12 cellular contexts compared by ENCODE assay signal in the genomic region with DNA sequence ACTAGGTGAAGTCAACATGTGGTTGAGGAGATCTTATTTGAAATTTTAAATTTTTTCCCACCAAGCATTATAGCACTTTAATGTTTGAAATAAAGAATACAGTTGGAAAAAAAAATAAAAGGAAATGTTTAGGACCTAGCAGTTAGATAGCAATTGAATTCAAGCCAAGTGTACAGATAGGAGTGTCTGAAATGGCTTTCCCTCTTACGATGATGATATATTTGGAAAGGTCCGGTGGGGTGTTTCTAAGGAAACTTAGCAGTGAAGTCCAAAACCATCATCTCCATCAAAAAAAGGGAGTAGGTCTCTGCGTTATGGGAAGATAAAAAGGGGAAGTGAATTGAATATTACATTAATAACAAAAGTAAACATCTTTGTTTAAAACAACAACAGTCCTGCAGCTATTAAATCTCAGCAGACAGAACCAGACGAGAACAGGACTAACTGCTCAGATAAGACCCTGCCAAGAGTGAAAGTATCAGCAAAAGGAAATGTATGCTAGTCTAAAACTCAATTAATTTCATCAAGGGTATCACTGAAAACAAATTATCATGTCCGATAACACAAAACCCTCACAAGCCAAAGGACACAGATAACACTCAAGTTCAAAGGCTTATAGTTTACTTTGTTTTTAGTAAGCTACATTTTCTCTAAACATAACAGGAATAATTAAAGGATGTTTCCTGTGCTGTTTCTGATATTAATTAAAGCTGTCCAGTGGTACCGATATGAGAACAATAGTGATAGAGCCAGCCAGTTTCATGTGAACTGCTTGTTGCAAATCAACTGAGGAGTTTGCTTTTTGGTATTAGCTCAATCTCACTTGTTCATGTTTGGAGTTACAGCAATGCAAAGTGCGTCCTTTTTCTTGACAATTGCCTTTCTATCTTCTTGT.
DNase-seq lines count a peak whose midpoint lies in the region; ATAC-seq, FAIRE-seq and TF ChIP-seq lines count a peak whose summit lies in the region.
"Had no signal": no experiment of that assay in that cellular context is flagged by ENCODE, and none has a peak within 500 bp of the region (broad histone marks: within the 10 kb centered on the region; RNA-seq: fewer than 3 reads in every experiment).

No MANE protein-coding gene starts in this region.

- FAIRE-seq in RCC 7860 (lab: Jason Lieb, UNC): no peak

- peaks cover 20% of the 10 kb centered on the region for H3K4me1 Mint-ChIP-seq in Calu3 (ENCODE audit: low read depth, unreplicated experiment)
- H3K4me1 Mint-ChIP-seq in MCF 10A (ENCODE audit: insufficient read depth, unreplicated experiment): peaks cover 16% of the 10 kb centered on the region
- no peaks in the 10 kb centered on the region for H3K4me1 Mint-ChIP-seq in activated CD4-positive, alpha-beta T cell treated with anti-CD3 and anti-CD28 coated beads for 36 hours

- TF ChIP-seq CTCF in Calu3 (IDR thresholded peaks at IDR 0.05; ENCODE audit: unreplicated experiment): no peak
- no peak for TF ChIP-seq CTCF in MCF 10A (IDR thresholded peaks at IDR 0.05; ENCODE audit: unreplicated experiment)

- H3K27ac Mint-ChIP-seq in Calu3 (ENCODE audit: unreplicated experiment) (peak overlapping the region; percentile 52), MCF 10A (ENCODE audit: low read depth, unreplicated experiment) (peak overlapping the region; percentile 94)
- H3K27ac Mint-ChIP-seq in activated CD4-positive, alpha-beta T cell treated with anti-CD3 and anti-CD28 coated beads for 36 hours: no peak overlapping the region
- H3K27ac Mint-ChIP-seq: activated naive CD8-positive, alpha-beta T cell had no signal

- peak; percentile 67 for ATAC-seq in left ventricle myocardium superior
- ATAC-seq in HG02759 (IDR thresholded peaks at IDR 0.05; ENCODE audit: unreplicated experiment): no peak
- no peak for ATAC-seq in activated CD4-positive, alpha-beta T cell treated with anti-CD3 and anti-CD28 coated beads for 36 hours

- CTCF ChIA-PET in Calu3 (lab: Charles Lee): interaction anchor here (0.8 to 2.3 kb wide), 3 partner anchors 16 to 633 kb away, joined by 3 to 5 read pairs (median 4); no protein-coding TSS in a partner anchor
- CTCF ChIA-PET in MCF 10A (lab: Yijun Ruan, JAX): interaction anchor here (0.5 to 1.5 kb wide), 3 partner anchors 12 to 633 kb away, joined by 3 read pairs; no protein-coding TSS in a partner anchor
- CTCF ChIA-PET in activated CD4-positive, alpha-beta T cell treated with anti-CD3 and anti-CD28 coated beads for 36 hours (lab: Charles Lee): no interaction called here

- intact Hi-C loops in Calu3 (cut with micrococcal nuclease; ENCODE audit: unreplicated experiment) (no loop called here), MCF 10A (cut with micrococcal nuclease) (no loop called here), left ventricle myocardium superior (cut with micrococcal nuclease) (no loop called here)
- intact Hi-C loops in activated CD4-positive, alpha-beta T cell treated with anti-CD3 and anti-CD28 coated beads for 36 hours (cut with DNase I, micrococcal nuclease): no loop called here

- DNase-seq in Calu3 (no peak), MCF 10A (ENCODE audit: unreplicated experiment) (no peak), left ventricle myocardium superior (no peak), pulmonary artery endothelial cell (ENCODE audit: low read depth, low spot score) (peak; percentile 19), RCC 7860 (ENCODE audit: low spot score) (no peak), foreskin melanocyte (no peak)
- no peak for DNase-seq in activated CD4-positive, alpha-beta T cell treated with anti-CD3 and anti-CD28 coated beads for 36 hours
- DNase-seq: GOT3, hippocampal formation, NCI-H524 treated with DMSO at 0.1 percent for 48 hours had no signal

- no peaks in the 10 kb centered on the region for H3K36me3 Mint-ChIP-seq in Calu3 (ENCODE audit: insufficient read depth, unreplicated experiment)
- no peaks in the 10 kb centered on the region for H3K36me3 Mint-ChIP-seq in MCF 10A (ENCODE audit: insufficient read depth, unreplicated experiment)
- H3K36me3 Mint-ChIP-seq in activated CD4-positive, alpha-beta T cell treated with anti-CD3 and anti-CD28 coated beads for 36 hours (ENCODE audit: low read depth): no peaks in the 10 kb centered on the region
- H3K36me3 Mint-ChIP-seq: activated naive CD8-positive, alpha-beta T cell had no signal

- no peaks in the 10 kb centered on the region for H3K9me3 Mint-ChIP-seq in Calu3 (ENCODE audit: low read depth, unreplicated experiment)
- no peaks in the 10 kb centered on the region for H3K9me3 Mint-ChIP-seq in MCF 10A (ENCODE audit: unreplicated experiment)
- H3K9me3 Mint-ChIP-seq in activated CD4-positive, alpha-beta T cell treated with anti-CD3 and anti-CD28 coated beads for 36 hours (ENCODE audit: low read depth): no peaks in the 10 kb centered on the region

- H3K4me3 Mint-ChIP-seq in Calu3 (ENCODE audit: low read depth, unreplicated experiment) (peak overlapping the region; percentile 31), MCF 10A (ENCODE audit: unreplicated experiment) (peak overlapping the region; percentile 62)
- no peak overlapping the region for H3K4me3 Mint-ChIP-seq in activated CD4-positive, alpha-beta T cell treated with anti-CD3 and anti-CD28 coated beads for 36 hours
- H3K4me3 Mint-ChIP-seq: activated naive CD8-positive, alpha-beta T cell had no signal

- POLR2A ChIA-PET in MCF 10A (lab: Yijun Ruan, JAX): interaction anchor here (0.6 to 2.0 kb wide), 14 partner anchors 10 to 1186 kb away, joined by 3 to 8 read pairs (median 4); no protein-coding TSS in a partner anchor
- POLR2A ChIA-PET in activated CD4-positive, alpha-beta T cell treated with anti-CD3 and anti-CD28 coated beads for 36 hours (lab: Charles Lee): no interaction called here

- BruUV-seq in Calu3 (replicated peaks; lab: Mats Ljungman, UMichigan) (no TSS peak), MCF 10A (replicated peaks; lab: Mats Ljungman, UMichigan) (no TSS peak)

- H3K27me3 Mint-ChIP-seq in Calu3 (ENCODE audit: unreplicated experiment): no peaks in the 10 kb centered on the region
- no peaks in the 10 kb centered on the region for H3K27me3 Mint-ChIP-seq in MCF 10A (ENCODE audit: insufficient read depth, unreplicated experiment)
- H3K27me3 Mint-ChIP-seq in activated CD4-positive, alpha-beta T cell treated with anti-CD3 and anti-CD28 coated beads for 36 hours: no peaks in the 10 kb centered on the region
- H3K27me3 Mint-ChIP-seq: activated naive CD8-positive, alpha-beta T cell had no signal
